ENCODE assay signal across 1 cellular context in the genomic region with DNA sequence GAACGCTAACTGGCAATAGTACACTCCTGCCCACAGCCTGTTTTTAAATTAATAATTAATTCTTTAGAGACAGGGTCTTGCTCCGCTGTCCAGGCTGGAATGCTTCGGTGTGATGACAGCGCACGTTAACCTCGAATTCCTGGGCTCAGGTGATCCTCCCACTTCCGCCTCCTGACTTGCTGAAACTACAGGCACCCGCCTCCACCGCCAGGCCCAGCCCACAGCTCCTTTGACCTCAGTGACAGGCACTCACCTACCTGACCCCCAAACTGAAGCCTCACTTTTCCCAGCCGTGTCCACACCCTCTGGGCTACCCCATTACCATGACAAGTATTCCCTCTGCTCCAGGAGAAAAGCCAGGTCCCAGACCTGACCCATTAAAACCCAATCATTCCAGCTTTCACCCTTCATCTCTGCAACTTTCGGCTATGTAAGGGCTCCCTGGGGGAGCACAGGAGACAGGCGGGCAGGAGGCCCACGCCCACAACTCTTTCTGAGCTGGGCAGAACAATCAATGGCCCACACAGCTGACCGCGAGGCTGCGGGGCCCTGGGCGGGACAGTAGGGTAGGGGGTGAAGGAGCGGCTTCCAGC.
TF ChIP-seq lines count a peak whose summit lies in the region.

No MANE protein-coding gene starts in this region.

TF ChIP-seq in GM12878, 131 proteins besides CTCF, POLR2A, EP300 and RAD21:
- TF ChIP-seq, protein P1, sequence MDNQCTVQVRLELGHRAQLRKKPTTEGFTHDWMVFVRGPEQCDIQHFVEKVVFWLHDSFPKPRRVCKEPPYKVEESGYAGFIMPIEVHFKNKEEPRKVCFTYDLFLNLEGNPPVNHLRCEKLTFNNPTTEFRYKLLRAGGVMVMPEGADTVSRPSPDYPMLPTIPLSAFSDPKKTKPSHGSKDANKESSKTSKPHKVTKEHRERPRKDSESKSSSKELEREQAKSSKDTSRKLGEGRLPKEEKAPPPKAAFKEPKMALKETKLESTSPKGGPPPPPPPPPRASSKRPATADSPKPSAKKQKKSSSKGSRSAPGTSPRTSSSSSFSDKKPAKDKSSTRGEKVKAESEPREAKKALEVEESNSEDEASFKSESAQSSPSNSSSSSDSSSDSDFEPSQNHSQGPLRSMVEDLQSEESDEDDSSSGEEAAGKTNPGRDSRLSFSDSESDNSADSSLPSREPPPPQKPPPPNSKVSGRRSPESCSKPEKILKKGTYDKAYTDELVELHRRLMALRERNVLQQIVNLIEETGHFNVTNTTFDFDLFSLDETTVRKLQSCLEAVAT (IDR thresholded peaks at IDR 0.05) = 0 out of 2 replicates have a peak, but pooled peaks have one; percentile 43
- TF ChIP-seq EZH2 (IDR thresholded peaks at IDR 0.05; ENCODE audit: borderline replicate concordance, control insufficient read depth, low read depth, low read length) = no peak
- TF ChIP-seq IKZF2 (IDR thresholded peaks at IDR 0.05) = no peak
- TF ChIP-seq MYC (IDR thresholded peaks at IDR 0.05; ENCODE audit: insufficient read depth, insufficient read length, insufficient replicate concordance, low read length, severe bottlenecking) = no peak
- TF ChIP-seq, protein P2, sequence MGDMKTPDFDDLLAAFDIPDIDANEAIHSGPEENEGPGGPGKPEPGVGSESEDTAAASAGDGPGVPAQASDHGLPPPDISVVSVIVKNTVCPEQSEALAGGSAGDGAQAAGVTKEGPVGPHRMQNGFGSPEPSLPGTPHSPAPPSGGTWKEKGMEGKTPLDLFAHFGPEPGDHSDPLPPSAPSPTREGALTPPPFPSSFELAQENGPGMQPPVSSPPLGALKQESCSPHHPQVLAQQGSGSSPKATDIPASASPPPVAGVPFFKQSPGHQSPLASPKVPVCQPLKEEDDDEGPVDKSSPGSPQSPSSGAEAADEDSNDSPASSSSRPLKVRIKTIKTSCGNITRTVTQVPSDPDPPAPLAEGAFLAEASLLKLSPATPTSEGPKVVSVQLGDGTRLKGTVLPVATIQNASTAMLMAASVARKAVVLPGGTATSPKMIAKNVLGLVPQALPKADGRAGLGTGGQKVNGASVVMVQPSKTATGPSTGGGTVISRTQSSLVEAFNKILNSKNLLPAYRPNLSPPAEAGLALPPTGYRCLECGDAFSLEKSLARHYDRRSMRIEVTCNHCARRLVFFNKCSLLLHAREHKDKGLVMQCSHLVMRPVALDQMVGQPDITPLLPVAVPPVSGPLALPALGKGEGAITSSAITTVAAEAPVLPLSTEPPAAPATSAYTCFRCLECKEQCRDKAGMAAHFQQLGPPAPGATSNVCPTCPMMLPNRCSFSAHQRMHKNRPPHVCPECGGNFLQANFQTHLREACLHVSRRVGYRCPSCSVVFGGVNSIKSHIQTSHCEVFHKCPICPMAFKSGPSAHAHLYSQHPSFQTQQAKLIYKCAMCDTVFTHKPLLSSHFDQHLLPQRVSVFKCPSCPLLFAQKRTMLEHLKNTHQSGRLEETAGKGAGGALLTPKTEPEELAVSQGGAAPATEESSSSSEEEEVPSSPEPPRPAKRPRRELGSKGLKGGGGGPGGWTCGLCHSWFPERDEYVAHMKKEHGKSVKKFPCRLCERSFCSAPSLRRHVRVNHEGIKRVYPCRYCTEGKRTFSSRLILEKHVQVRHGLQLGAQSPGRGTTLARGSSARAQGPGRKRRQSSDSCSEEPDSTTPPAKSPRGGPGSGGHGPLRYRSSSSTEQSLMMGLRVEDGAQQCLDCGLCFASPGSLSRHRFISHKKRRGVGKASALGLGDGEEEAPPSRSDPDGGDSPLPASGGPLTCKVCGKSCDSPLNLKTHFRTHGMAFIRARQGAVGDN (IDR thresholded peaks at IDR 0.05) = no peak
- TF ChIP-seq IKZF1 (conservative IDR thresholded peaks at IDR 0.05) = no peak
- no peak for TF ChIP-seq HCFC1 (IDR thresholded peaks at IDR 0.05; ENCODE audit: low read length)
- no peak for TF ChIP-seq SUPT20H (IDR thresholded peaks at IDR 0.05; ENCODE audit: borderline replicate concordance, control insufficient read depth, low read depth, low read length)
